8 cellular contexts compared by ENCODE assay signal in the genomic region with DNA sequence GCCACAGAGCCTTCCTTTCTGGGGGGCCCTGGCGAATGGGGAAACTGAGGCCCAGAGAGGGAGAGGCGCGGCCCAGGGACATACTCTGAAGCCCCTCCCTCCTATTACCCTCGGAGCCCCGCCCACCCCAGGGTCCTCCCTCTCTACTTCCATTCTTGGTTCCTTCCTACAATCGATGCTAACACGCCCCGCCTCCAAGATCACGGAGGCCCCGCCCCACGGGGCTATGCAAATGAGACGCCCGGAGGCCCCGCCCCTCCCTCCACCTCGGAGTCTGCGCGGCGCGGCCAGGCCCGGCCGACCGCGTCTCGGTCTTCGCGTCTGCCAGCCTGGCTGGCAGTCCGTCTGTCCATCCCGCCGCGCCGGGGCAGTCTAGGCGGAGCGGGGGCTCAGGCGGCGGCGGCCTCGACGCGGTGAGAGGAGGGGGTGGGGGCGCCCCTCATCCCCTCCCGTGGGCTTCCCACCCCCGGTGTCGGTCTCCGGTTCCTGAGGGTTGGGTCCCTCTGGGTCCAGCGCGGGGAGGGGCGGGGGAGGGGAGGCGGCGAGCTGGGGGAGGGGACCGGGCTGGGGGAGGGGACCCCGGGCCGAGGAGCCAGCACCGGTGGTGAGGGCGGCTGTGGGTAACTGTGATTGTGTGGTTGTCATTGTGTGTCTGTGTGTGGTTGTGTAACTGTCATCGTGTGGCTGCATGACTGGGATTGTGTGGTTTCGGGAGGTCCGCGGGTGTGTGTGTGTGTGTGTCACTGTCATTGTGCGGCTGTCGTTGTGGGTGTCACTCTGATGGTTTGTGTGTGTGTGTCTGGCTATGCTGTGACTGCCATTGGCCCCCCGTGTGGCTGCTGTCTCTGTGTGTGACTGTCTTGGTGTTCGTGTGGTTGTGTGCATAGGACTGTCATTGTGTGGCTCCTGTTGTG. TPM values are rescaled to one million over a fixed set of nuclear protein-coding genes. Genes with fewer than 3 reads are reported as not detected.
DNase-seq lines count a peak whose midpoint lies in the region; ATAC-seq and TF ChIP-seq lines count a peak whose summit lies in the region.

A gene with protein sequence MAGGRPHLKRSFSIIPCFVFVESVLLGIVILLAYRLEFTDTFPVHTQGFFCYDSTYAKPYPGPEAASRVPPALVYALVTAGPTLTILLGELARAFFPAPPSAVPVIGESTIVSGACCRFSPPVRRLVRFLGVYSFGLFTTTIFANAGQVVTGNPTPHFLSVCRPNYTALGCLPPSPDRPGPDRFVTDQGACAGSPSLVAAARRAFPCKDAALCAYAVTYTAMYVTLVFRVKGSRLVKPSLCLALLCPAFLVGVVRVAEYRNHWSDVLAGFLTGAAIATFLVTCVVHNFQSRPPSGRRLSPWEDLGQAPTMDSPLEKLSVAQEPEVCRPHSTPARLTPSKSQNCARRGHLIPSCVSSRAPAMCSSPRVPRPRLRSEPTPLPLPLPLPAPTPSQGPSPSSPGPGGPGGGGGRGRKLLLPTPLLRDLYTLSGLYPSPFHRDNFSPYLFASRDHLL (plus strand): TSS at position 273 of the 914 bp plus-strand sequence. CDS start 2,242 bp downstream, outside the sequence.

- peaks cover 2% of the 10 kb centered on the region for H3K4me1 ChIP-seq in mucosa of descending colon (ENCODE audit: low read depth)

- intact Hi-C loops in mucosa of descending colon (cut with DNase I, micrococcal nuclease), result no loop called here

- peak within 1 kb of the TSS; percentile 65 for H3K4me3 ChIP-seq in epithelial cell of proximal tubule (ENCODE audit: low read depth, low read length)
- H3K4me3 ChIP-seq in mucosa of descending colon, result peak within 1 kb of the TSS; percentile 14

- ATAC-seq in mucosa of descending colon (peak; percentile 98), HG03469 (IDR thresholded peaks at IDR 0.05; ENCODE audit: unreplicated experiment) (no peak)

- peak; percentile 66 for DNase-seq in DMS114 treated with DMSO at 0.1 percent for 48 hours (lab: John Stamatoyannopoulos, UW; ENCODE audit: unreplicated experiment)
- peak in 73 of 76 experiments; percentile 36 to 93 (median 81) for DNase-seq in HUDEP-2 (lab: John Stamatoyannopoulos, UW; ENCODE audit: unreplicated experiment in 76 of 76)
- peak; percentile 99 for DNase-seq in OCI-M2 (lab: John Stamatoyannopoulos, UW; ENCODE audit: unreplicated experiment)
- DNase-seq in activated T-cell treated with anti-CD3 and anti-CD28 coated beads, Interleukin-2, amount 50 U/mL, for 1 hour, result peak; percentile 86
- no peak for DNase-seq in epithelial cell of proximal tubule (ENCODE audit: low read depth)
- peak; percentile 92 to 94 (median 94) for DNase-seq in mucosa of descending colon
- peak; percentile 49 to 66 for DNase-seq in stimulated activated CD8-positive, alpha-beta memory T cell treated with anti-CD3 and anti-CD28 coated beads, Interleukin-2, amount 100 ng/mL, for 1 hour (ENCODE audit: low read depth in 2 of 2)

- H3K36me3 ChIP-seq in mucosa of descending colon (ENCODE audit: low read depth), result no peaks in the 10 kb centered on the region

- TF ChIP-seq CTCF in epithelial cell of proximal tubule (conservative IDR thresholded peaks at IDR 0.05; ENCODE audit: low read depth, low read length) (no peak), mucosa of descending colon (IDR thresholded peaks at IDR 0.05) (no peak)

- no peaks in the 10 kb centered on the region for H3K9me3 ChIP-seq in mucosa of descending colon

RNA-seq across cellular contexts. Expression of the gene that starts here (rescaled TPM):
- total RNA-seq in epithelial cell of proximal tubule (1.3 and 6.2 TPM in 2 replicates), mucosa of descending colon (10 to 100 TPM in 1 of 3 donors, 1 to 10 TPM in 2; 5.1 to 32.8 (median 7.4) TPM)
